Comparison of ENCODE assay signal across 11 cellular contexts in the genomic region with DNA sequence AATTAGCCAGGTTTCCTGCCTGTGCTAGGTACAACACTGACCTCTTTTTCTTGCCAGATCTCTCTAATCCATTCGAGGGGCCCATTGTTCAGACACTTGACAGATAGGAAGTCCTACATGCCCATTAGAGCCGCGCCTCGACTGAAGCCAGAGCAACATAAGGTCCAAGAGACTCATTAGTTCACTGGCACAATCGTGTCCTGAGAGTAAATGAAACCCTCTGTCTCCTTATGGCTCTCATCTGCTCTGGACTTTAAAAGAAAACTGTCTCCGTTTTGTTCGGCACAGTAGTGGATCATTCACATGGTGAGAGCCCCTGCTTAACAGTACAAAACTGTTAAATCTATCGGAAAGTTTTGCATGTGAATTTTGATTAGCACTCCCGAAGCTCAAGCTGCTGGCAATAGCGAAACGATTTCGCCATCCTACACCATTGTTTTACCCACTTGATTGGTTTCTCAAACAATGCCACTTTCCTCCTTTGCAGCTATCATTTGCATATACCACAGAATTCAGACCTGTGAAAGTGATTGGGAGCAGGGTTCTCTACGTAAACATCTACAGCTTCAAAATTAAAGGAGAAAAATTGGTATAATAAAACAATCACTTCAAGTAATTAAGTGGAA. TPM values are rescaled to one million over a fixed set of nuclear protein-coding genes. Genes with fewer than 3 reads are reported as not detected.
DNase-seq lines count a peak whose midpoint lies in the region; ATAC-seq, FAIRE-seq and TF ChIP-seq lines count a peak whose summit lies in the region.
"Had no signal": no experiment of that assay in that cellular context is flagged by ENCODE, and none has a peak within 500 bp of the region (broad histone marks: within the 10 kb centered on the region; RNA-seq: fewer than 3 reads in every experiment).

No MANE protein-coding gene starts in this region.

- H3K27ac ChIP-seq in osteoblast (ENCODE audit: low read depth, low read length): no peak overlapping the region
- H3K27ac ChIP-seq: prostate gland, SJSA1 had no signal

- no peaks in the 10 kb centered on the region for H3K36me3 ChIP-seq in osteoblast (ENCODE audit: insufficient read depth, low read length)
- H3K36me3 ChIP-seq: prostate gland, SJSA1 had no signal

- ATAC-seq in GM18909 (IDR thresholded peaks at IDR 0.05; ENCODE audit: poor library complexity, unreplicated experiment) (no peak), HG03521 (IDR thresholded peaks at IDR 0.05; ENCODE audit: unreplicated experiment) (no peak), omental fat pad (ENCODE audit: low FRiP score) (no peak)

- H3K79me2 ChIP-seq in osteoblast (ENCODE audit: insufficient read depth, low read length): no peaks in the 10 kb centered on the region

- H3K4me2 ChIP-seq in osteoblast (ENCODE audit: insufficient read depth, low read length): no peak overlapping the region

- TF ChIP-seq CTCF in osteoblast (IDR thresholded peaks at IDR 0.05; ENCODE audit: extremely low read depth, low read depth, low read length): no peak
- no peak for TF ChIP-seq CTCF in omental fat pad (IDR thresholded peaks at IDR 0.05)

- DNase-seq in HTR-8/SVneo (ENCODE audit: insufficient read length, low spot score) (no peak), NCI-H526 (lab: John Stamatoyannopoulos, UW) (peak; percentile 81 to 87), cerebellar cortex (ENCODE audit: low spot score) (peak; percentile 92), osteoblast (ENCODE audit: insufficient read length, low spot score, missing footprints) (no peak), omental fat pad (ENCODE audit: low spot score) (no peak)
- DNase-seq: activated B cell treated with CpG ODN at 0.5 μM for 24 hours, NCI-H2081 treated with DMSO at 0.1 percent for 48 hours had no signal

- peaks cover 5% of the 10 kb centered on the region for H3K4me1 ChIP-seq in osteoblast (ENCODE audit: insufficient read depth, low read length)
- H3K4me1 ChIP-seq: prostate gland had no signal

- no peaks in the 10 kb centered on the region for H4K20me1 ChIP-seq in osteoblast (ENCODE audit: insufficient read depth, low read length)

- no peaks in the 10 kb centered on the region for H3K9me3 ChIP-seq in osteoblast (ENCODE audit: low read depth, low read length)
- H3K9me3 ChIP-seq: prostate gland, SJSA1 had no signal

- peak overlapping the region; percentile 3 for H2AFZ ChIP-seq in osteoblast (ENCODE audit: low read length)

- no peak overlapping the region for H3K4me3 ChIP-seq in osteoblast (ENCODE audit: insufficient read depth, low read length)
- H3K4me3 ChIP-seq: prostate gland, SJSA1 had no signal

- peak; percentile 74 for FAIRE-seq in HTR-8/SVneo (lab: Jason Lieb, UNC)

- no peaks in the 10 kb centered on the region for H3K27me3 ChIP-seq in osteoblast (ENCODE audit: insufficient read depth, low read length)
- H3K27me3 ChIP-seq: SJSA1 had no signal

RNA-seq across cellular contexts. Expression of a gene that starts 19.0 kb away (rescaled TPM):
- total RNA-seq in osteoblast (10.1 and 12.1 TPM in 2 replicates), omental fat pad (10 to 100 TPM in 1 of 4 donors, 1 to 10 TPM in 3; 3.8 to 12.1 (median 6.3) TPM)

RNA-seq across cellular contexts. Expression of a gene that starts 40.6 kb away (rescaled TPM):
- total RNA-seq in osteoblast (8.5 and 10.1 TPM in 2 replicates), omental fat pad (10 to 100 TPM in 2 of 4 donors, 1 to 10 TPM in 2; 7.2 to 14.2 (median 9.3) TPM)

Comparison
In these comparisons a context has a peak if more than half of its experiments do, and no peak if none do; other contexts are left out.
1. DNase-seq: peak in NCI-H526 (2 of 2) and cerebellar cortex (single experiment); none in HTR-8/SVneo (single experiment), osteoblast (single experiment) and omental fat pad (single experiment).